In genomic region chr2:160224060-160224459, GRCh38 we compare ENCODE assay signal across 8 cellular contexts. TPM values are rescaled to one million over a fixed set of nuclear protein-coding genes. Genes with fewer than 3 reads are reported as not detected.
DNase-seq lines count a peak whose midpoint lies in the region; ATAC-seq and TF ChIP-seq lines count a peak whose summit lies in the region.

No MANE protein-coding gene starts in this region.

- no peak overlapping the region for H3K56ac ChIP-seq in mesendoderm (ENCODE audit: low read length)

- H3K27ac Mint-ChIP-seq in activated naive CD4-positive, alpha-beta T cell treated with anti-CD3 and anti-CD28 coated beads, Interleukin-2, amount 10 ng/mL, durations not matched to agents 7 days and 5 days = no peak overlapping the region

- intact Hi-C loops in ovary (cut with DNase I) = no loop called here

- no peak overlapping the region for H4K8ac ChIP-seq in mesendoderm (ENCODE audit: low read depth, low read length)

- no peaks in the 10 kb centered on the region for H3K79me2 ChIP-seq in mesendoderm (ENCODE audit: control insufficient read depth, insufficient read depth, low read length)

- H3K4me1 ChIP-seq in mesendoderm (ENCODE audit: control insufficient read depth, low read depth, low read length) (peaks cover 5% of the 10 kb centered on the region), ovary (ENCODE audit: insufficient read depth) (peaks cover 11% of the 10 kb centered on the region), Peyer's patch (peaks cover 0 to 31% (median 6%) of the 10 kb centered on the region in 4 donors)

- H3K27ac ChIP-seq in mesendoderm (ENCODE audit: low read depth, low read length) = no peak overlapping the region
- H3K27ac ChIP-seq in ovary = no peak overlapping the region
- H3K27ac ChIP-seq in Peyer's patch = peak overlapping the region in 1 of 4 donors; percentile 96

- DNase-seq in GM06990 (ENCODE audit: extremely low read depth, insufficient read length) (peak; percentile 55), mesendoderm (peak; percentile 54), ovary (no peak), Peyer's patch (no peak), NCI-H1092 (lab: John Stamatoyannopoulos, UW) (no peak)
- DNase-seq in activated naive CD4-positive, alpha-beta T cell treated with anti-CD3 and anti-CD28 coated beads, Interleukin-2, amount 10 ng/mL, durations not matched to agents 7 days and 5 days = peak; percentile 24

- no peak for TF ChIP-seq EP300 in ovary (IDR thresholded peaks at IDR 0.05)

- WGBS in mesendoderm (ENCODE audit: extremely low coverage, insufficient coverage, low lambda C conversion rate) = no CpG with 5 or more reads among the region's 3 CpGs
- 36 to 46% (median 44%) methylated on average over 3 of the region's 3 CpGs for WGBS in ovary, 3 donors

- ATAC-seq in GM21423 (IDR thresholded peaks at IDR 0.05; ENCODE audit: unreplicated experiment) (peak; percentile 93), HG03558 (IDR thresholded peaks at IDR 0.05; ENCODE audit: extremely low read depth, unreplicated experiment) (peak; percentile 91)

- H3K4me3 Mint-ChIP-seq in activated naive CD4-positive, alpha-beta T cell treated with anti-CD3 and anti-CD28 coated beads, Interleukin-2, amount 10 ng/mL, durations not matched to agents 7 days and 5 days = no peak overlapping the region

- no peak overlapping the region for H3K23ac ChIP-seq in mesendoderm (ENCODE audit: low read length)

- TF ChIP-seq POLR2A in ovary (IDR thresholded peaks at IDR 0.05) = no peak
- TF ChIP-seq POLR2A in Peyer's patch (IDR thresholded peaks at IDR 0.05) = no peak

- no peaks in the 10 kb centered on the region for H3K79me1 ChIP-seq in mesendoderm (ENCODE audit: low read length)

- no peaks in the 10 kb centered on the region for H3K9me3 Mint-ChIP-seq in activated naive CD4-positive, alpha-beta T cell treated with anti-CD3 and anti-CD28 coated beads, Interleukin-2, amount 10 ng/mL, durations not matched to agents 7 days and 5 days

- H3K9ac ChIP-seq in mesendoderm (ENCODE audit: low read length) = no peak overlapping the region

- peaks cover 47% of the 10 kb centered on the region for H3K4me1 Mint-ChIP-seq in activated naive CD4-positive, alpha-beta T cell treated with anti-CD3 and anti-CD28 coated beads, Interleukin-2, amount 10 ng/mL, durations not matched to agents 7 days and 5 days

- H3K36me3 ChIP-seq in GM06990 (ENCODE audit: control insufficient read depth, insufficient read depth, low read length) = no peaks in the 10 kb centered on the region
- H3K36me3 ChIP-seq in mesendoderm (ENCODE audit: control insufficient read depth, insufficient read depth, low read length) = no peaks in the 10 kb centered on the region
- no peaks in the 10 kb centered on the region for H3K36me3 ChIP-seq in ovary
- H3K36me3 ChIP-seq in Peyer's patch = no peaks in the 10 kb centered on the region

- H2BK120ac ChIP-seq in mesendoderm (ENCODE audit: low read depth, low read length) = no peak overlapping the region

- no peaks in the 10 kb centered on the region for H3K36me3 Mint-ChIP-seq in activated naive CD4-positive, alpha-beta T cell treated with anti-CD3 and anti-CD28 coated beads, Interleukin-2, amount 10 ng/mL, durations not matched to agents 7 days and 5 days

- no peak overlapping the region for H2BK15ac ChIP-seq in mesendoderm (replicated peaks; ENCODE audit: low read depth)

- H2AK5ac ChIP-seq in mesendoderm (ENCODE audit: low read length) = no peak overlapping the region

- CTCF ChIA-PET in activated naive CD4-positive, alpha-beta T cell treated with anti-CD3 and anti-CD28 coated beads, Interleukin-2, amount 10 ng/mL, durations not matched to agents 7 days and 5 days (lab: Charles Lee) = no interaction called here

- no peak overlapping the region for H2BK5ac ChIP-seq in mesendoderm (ENCODE audit: low read length)

- no peaks in the 10 kb centered on the region for H3K9me3 ChIP-seq in ovary
- no peaks in the 10 kb centered on the region for H3K9me3 ChIP-seq in Peyer's patch

- H3K27me3 ChIP-seq in GM06990 (replicated peaks; ENCODE audit: control insufficient read depth, insufficient read depth, low read length) (no peaks in the 10 kb centered on the region), mesendoderm (ENCODE audit: insufficient read depth, low read length, poor library complexity) (no peaks in the 10 kb centered on the region), ovary (no peaks in the 10 kb centered on the region), Peyer's patch (no peaks in the 10 kb centered on the region)

- no peak overlapping the region for H3K4ac ChIP-seq in mesendoderm (ENCODE audit: low read depth, low read length)

- no peak overlapping the region for H3K4me2 ChIP-seq in mesendoderm (ENCODE audit: low read length)

- peaks cover 15% of the 10 kb centered on the region for H3K27me3 Mint-ChIP-seq in activated naive CD4-positive, alpha-beta T cell treated with anti-CD3 and anti-CD28 coated beads, Interleukin-2, amount 10 ng/mL, durations not matched to agents 7 days and 5 days

- no peak overlapping the region for H4K5ac ChIP-seq in mesendoderm (ENCODE audit: low read length)

- H3K4me3 ChIP-seq in GM06990 (replicated peaks; ENCODE audit: low read depth, low read length) (no peak overlapping the region), mesendoderm (ENCODE audit: low read length) (no peak overlapping the region), ovary (no peak overlapping the region), Peyer's patch (no peak overlapping the region)

- H3K18ac ChIP-seq in mesendoderm (ENCODE audit: low read length) = no peak overlapping the region

- no peak for TF ChIP-seq CTCF in GM06990 (IDR thresholded peaks at IDR 0.05; ENCODE audit: insufficient read depth, low read length, poor library complexity, severe bottlenecking)
- TF ChIP-seq CTCF in ovary (IDR thresholded peaks at IDR 0.05) = no peak
- TF ChIP-seq CTCF in Peyer's patch (IDR thresholded peaks at IDR 0.05) = no peak

RNA-seq across cellular contexts. Expression of gene ITGB6, which starts 24.0 kb away (rescaled TPM):
- polyA plus RNA-seq in mesendoderm (2013, experiment 1 of 2) = not detected
- not detected for polyA plus RNA-seq in mesendoderm (2013, experiment 2 of 2)
- total RNA-seq in ovary (1 to 10 TPM in 1 of 7 donors, under 1 TPM in 3, not detected in 3; 0.17 to 3.6 (median 0.36) TPM), Peyer's patch (10 to 100 TPM in 3 of 4 donors, 1 to 10 TPM in 1; 9.9 to 21.5 (median 15.3) TPM)
- polyA plus RNA-seq in ovary = not detected

Comparison
In these comparisons a context has a peak if more than half of its experiments do, and no peak if none do; other contexts are left out.
1. DNase-seq: peak in GM06990 (single experiment), activated naive CD4-positive, alpha-beta T cell treated with anti-CD3 and anti-CD28 coated beads, Interleukin-2, amount 10 ng/mL, durations not matched to agents 7 days and 5 days (single experiment) and mesendoderm (single experiment); none in ovary (0 of 5), Peyer's patch (0 of 3) and NCI-H1092 (single experiment).